ENCODE assay signal across 20 cellular contexts in genomic region chr2:128370468-128371247, GRCh38. TPM values are rescaled to one million over a fixed set of nuclear protein-coding genes. Genes with fewer than 3 reads are reported as not detected.
A peak's percentile ranks its signal among the peaks of the same experiment; 100 is the strongest.
DNase-seq lines count a peak whose midpoint lies in the region; ATAC-seq and TF ChIP-seq lines count a peak whose summit lies in the region.
"Had no signal": no experiment of that assay in that cellular context is flagged by ENCODE, and none has a peak within 500 bp of the region (broad histone marks: within the 10 kb centered on the region; RNA-seq: fewer than 3 reads in every experiment).

No MANE protein-coding gene starts in this region.

- no peak for TF ChIP-seq POLR2A in spleen (IDR thresholded peaks at IDR 0.05)

- no peak overlapping the region for H4K91ac ChIP-seq in mesenchymal stem cell (ENCODE audit: low read length)

- no peak for ATAC-seq in HG02870 (IDR thresholded peaks at IDR 0.05; ENCODE audit: unreplicated experiment)
- ATAC-seq in HG02642 (IDR thresholded peaks at IDR 0.05; ENCODE audit: poor library complexity, unreplicated experiment), result no peak
- ATAC-seq: activated CD4-positive, alpha-beta T cell treated with anti-CD3 and anti-CD28 coated beads for 36 hours; mucosa of descending colon had no signal

- H3K27ac ChIP-seq in mesenchymal stem cell (ENCODE audit: low read length, poor library complexity, severe bottlenecking) (no peak overlapping the region), spleen (no peak overlapping the region)
- H3K27ac ChIP-seq: PC-9 had no signal

- H3K4me2 ChIP-seq in mesenchymal stem cell (ENCODE audit: low read length, poor library complexity, severe bottlenecking), result no peak overlapping the region
- H3K4me2 ChIP-seq: PC-9, SK-N-SH had no signal

- no peaks in the 10 kb centered on the region for H3K36me3 ChIP-seq in mesenchymal stem cell (ENCODE audit: control insufficient read depth in 1 of 2, insufficient read depth in 2 of 2, low read depth in 1 of 2, low read length in 2 of 2)
- H3K36me3 ChIP-seq in spleen, result no peaks in the 10 kb centered on the region
- H3K36me3 ChIP-seq: HAP-1 had no signal

- no peak overlapping the region for H3K4me3 Mint-ChIP-seq in chondrocyte (ENCODE audit: unreplicated experiment)
- H3K4me3 Mint-ChIP-seq: activated CD4-positive, alpha-beta T cell treated with anti-CD3 and anti-CD28 coated beads for 36 hours had no signal

- no peak overlapping the region for H3K27ac Mint-ChIP-seq in chondrocyte (ENCODE audit: unreplicated experiment)
- H3K27ac Mint-ChIP-seq: activated CD4-positive, alpha-beta T cell treated with anti-CD3 and anti-CD28 coated beads for 36 hours had no signal

- no peaks in the 10 kb centered on the region for H3K9me3 ChIP-seq in mesenchymal stem cell (ENCODE audit: control insufficient read depth, low read length)
- H3K9me3 ChIP-seq in spleen, result no peaks in the 10 kb centered on the region
- H3K9me3 ChIP-seq: HAP-1, mucosa of descending colon, SK-N-SH had no signal

- TF ChIP-seq CTCF in chondrocyte (IDR thresholded peaks at IDR 0.05), result no peak
- TF ChIP-seq CTCF in spleen (IDR thresholded peaks at IDR 0.05 in 8 of 11, conservative IDR thresholded peaks at IDR 0.05 in 3 of 11), result no peak

- peak overlapping the region; percentile 29 to 65 for H2BK12ac ChIP-seq in mesenchymal stem cell (ENCODE audit: low read length in 2 of 2)

- peak overlapping the region; percentile 37 for H2AK5ac ChIP-seq in mesenchymal stem cell (ENCODE audit: low read length, severe bottlenecking)

- no peaks in the 10 kb centered on the region for H3K36me3 Mint-ChIP-seq in chondrocyte (ENCODE audit: low read depth)

- H3K27me3 ChIP-seq in mesenchymal stem cell (ENCODE audit: control insufficient read depth in 1 of 2, insufficient read depth in 1 of 2, low read length in 2 of 2) (no peaks in the 10 kb centered on the region), spleen (replicated peaks in 1 of 7) (peaks cover 0 to 4% (median 0%) of the 10 kb centered on the region in 7 donors)

- H3K4me3 ChIP-seq in mesenchymal stem cell (ENCODE audit: insufficient read depth in 1 of 2, low read depth in 1 of 2, low read length in 2 of 2) (no peak overlapping the region), spleen (no peak overlapping the region)
- H3K4me3 ChIP-seq: HAP-1, mucosa of descending colon, PC-9 had no signal

- H3K4me1 ChIP-seq in mesenchymal stem cell (ENCODE audit: control insufficient read depth, insufficient read depth, low read depth, low read length) (peaks cover 50% of the 10 kb centered on the region), spleen (peaks cover 0 to 31% (median 5%) of the 10 kb centered on the region in 6 donors)
- H3K4me1 ChIP-seq: HAP-1 had no signal

- intact Hi-C loops in spleen (cut with DNase I; ENCODE audit: low total_unique reads), result no loop called here

- DNase-seq in chondrocyte (ENCODE audit: low spot score) (peak; percentile 83), mesenchymal stem cell (no peak), spleen (peak; percentile 76), NCI-H187 treated with DMSO at 0.1 percent for 48 hours (lab: John Stamatoyannopoulos, UW) (no peak), HK-2 (ENCODE audit: unreplicated experiment) (no peak)
- DNase-seq: activated CD4-positive, alpha-beta T cell treated with anti-CD3 and anti-CD28 coated beads for 36 hours; amniotic stem cell; cerebellar nuclear complex; COR-L47; hypothalamus; mucosa of descending colon; NCI-H1092; NCI-H774; PC-9; SK-N-SH; T1000 had no signal

- peak; percentile 39; the same call in 1 of the 2 replicates for TF ChIP-seq EP300 in Ishikawa (IDR thresholded peaks at IDR 0.05; ENCODE audit: borderline replicate concordance)

- H4K8ac ChIP-seq in mesenchymal stem cell (ENCODE audit: low read length), result no peak overlapping the region

- peak overlapping the region; percentile 74 for H2BK15ac ChIP-seq in mesenchymal stem cell (ENCODE audit: low read depth, poor library complexity, severe bottlenecking)

- peak overlapping the region in 1 of 2 experiments; percentile 11 for H3K4ac ChIP-seq in mesenchymal stem cell (ENCODE audit: low read depth in 1 of 2, low read length in 2 of 2)

- no peak overlapping the region for H2BK120ac ChIP-seq in mesenchymal stem cell (ENCODE audit: low read depth, low read length)

- no peak overlapping the region for H2AFZ ChIP-seq in mesenchymal stem cell (ENCODE audit: low read depth, low read length)
- H2AFZ ChIP-seq: PC-9 had no signal

- peak overlapping the region in 1 of 2 experiments; percentile 71 for H3K18ac ChIP-seq in mesenchymal stem cell (ENCODE audit: low read depth in 1 of 2, low read length in 2 of 2)

- H3K9me3 Mint-ChIP-seq in chondrocyte (ENCODE audit: low read depth), result no peaks in the 10 kb centered on the region

- H3K27me3 Mint-ChIP-seq in chondrocyte (ENCODE audit: low read depth), result no peaks in the 10 kb centered on the region
- H3K27me3 Mint-ChIP-seq: activated CD4-positive, alpha-beta T cell treated with anti-CD3 and anti-CD28 coated beads for 36 hours had no signal

- peaks cover 48% of the 10 kb centered on the region for H3K4me1 Mint-ChIP-seq in chondrocyte (ENCODE audit: low read depth)
- H3K4me1 Mint-ChIP-seq: activated CD4-positive, alpha-beta T cell treated with anti-CD3 and anti-CD28 coated beads for 36 hours had no signal

- no peak overlapping the region for H3K9ac ChIP-seq in mesenchymal stem cell (ENCODE audit: low read length)
- H3K9ac ChIP-seq: SK-N-SH had no signal

- peak overlapping the region in 1 of 2 experiments; percentile 62 for H3K14ac ChIP-seq in mesenchymal stem cell (ENCODE audit: low read length in 2 of 2)

- TF ChIP-seq RAD21 in Ishikawa (IDR thresholded peaks at IDR 0.05; ENCODE audit: low read depth), result no peak

- no peak overlapping the region for H3K23ac ChIP-seq in mesenchymal stem cell (ENCODE audit: low read length in 2 of 2)

- WGBS in mesenchymal stem cell, result 87% methylated on average over 19 of the region's 27 CpGs
- 86 to 94% (median 90%) methylated on average over 19 to 27 of the region's 27 CpGs for WGBS in spleen, 5 donors

- no peak overlapping the region for H2BK5ac ChIP-seq in mesenchymal stem cell (ENCODE audit: low read depth, low read length, poor library complexity, severe bottlenecking)

- no peaks in the 10 kb centered on the region for H3K79me1 ChIP-seq in mesenchymal stem cell (replicated peaks; ENCODE audit: low read length, poor library complexity, severe bottlenecking)

TF ChIP-seq in Ishikawa, 13 proteins besides CTCF, POLR2A, EP300 and RAD21:
- no peak; the same call in 1 of the 2 replicates for TF ChIP-seq NFIC (IDR thresholded peaks at IDR 0.05)
- TF ChIP-seq TEAD4 (IDR thresholded peaks at IDR 0.05), result peak; percentile 26; the same call in 1 of the 2 replicates
- TF ChIP-seq TCF12 (IDR thresholded peaks at IDR 0.05; ENCODE audit: low read depth), result no peak
- no peak for TF ChIP-seq EGR1 (IDR thresholded peaks at IDR 0.05)
- TF ChIP-seq REST (IDR thresholded peaks at IDR 0.05; ENCODE audit: low read depth), result no peak
- TF ChIP-seq, protein P1, sequence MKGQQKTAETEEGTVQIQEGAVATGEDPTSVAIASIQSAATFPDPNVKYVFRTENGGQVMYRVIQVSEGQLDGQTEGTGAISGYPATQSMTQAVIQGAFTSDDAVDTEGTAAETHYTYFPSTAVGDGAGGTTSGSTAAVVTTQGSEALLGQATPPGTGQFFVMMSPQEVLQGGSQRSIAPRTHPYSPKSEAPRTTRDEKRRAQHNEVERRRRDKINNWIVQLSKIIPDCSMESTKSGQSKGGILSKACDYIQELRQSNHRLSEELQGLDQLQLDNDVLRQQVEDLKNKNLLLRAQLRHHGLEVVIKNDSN (IDR thresholded peaks at IDR 0.05), result peak; percentile 79
- TF ChIP-seq CEBPB (IDR thresholded peaks at IDR 0.05), result 0 out of 2 replicates have a peak, but pooled peaks have one; percentile 29
- TF ChIP-seq FOXM1 (IDR thresholded peaks at IDR 0.05; ENCODE audit: borderline replicate concordance, low read depth), result no peak
- TF ChIP-seq ZBTB7A (IDR thresholded peaks at IDR 0.05; ENCODE audit: low read depth), result no peak
- TF ChIP-seq YY1 (IDR thresholded peaks at IDR 0.05; ENCODE audit: low read depth), result no peak
- TF ChIP-seq CREB1 (IDR thresholded peaks at IDR 0.05; ENCODE audit: low read depth), result no peak
- TF ChIP-seq, protein P2, sequence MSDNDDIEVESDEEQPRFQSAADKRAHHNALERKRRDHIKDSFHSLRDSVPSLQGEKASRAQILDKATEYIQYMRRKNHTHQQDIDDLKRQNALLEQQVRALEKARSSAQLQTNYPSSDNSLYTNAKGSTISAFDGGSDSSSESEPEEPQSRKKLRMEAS (IDR thresholded peaks at IDR 0.05), result peak; percentile 60
- 0 out of 2 replicates have a peak, but pooled peaks have one; percentile 20 for TF ChIP-seq TAF1 (IDR thresholded peaks at IDR 0.05; ENCODE audit: low read depth)

RNA-seq across cellular contexts. Expression of gene HS6ST1, which starts 52.0 kb away (rescaled TPM):
- total RNA-seq in chondrocyte (30.0 to 39.2 TPM (median 33.1 TPM) in 3 replicates), spleen (10 to 100 TPM; 52.2 to 99.5 (median 66.7) TPM)
- polyA plus RNA-seq in mesenchymal stem cell (2013, experiment 1 of 2), result 37.7 TPM
- polyA plus RNA-seq in mesenchymal stem cell (2013, experiment 2 of 2), result 37.3 TPM
- 10 to 100 TPM in 1 of 3 donors, 1 to 10 TPM in 2; 7.2 to 24.7 (median 9.2) TPM for polyA plus RNA-seq in spleen

Comparison
In these comparisons a context has a peak if more than half of its experiments do, and no peak if none do; other contexts are left out.
1. DNase-seq: peak in chondrocyte (single experiment) and spleen (single experiment); none in mesenchymal stem cell (single experiment), NCI-H187 treated with DMSO at 0.1 percent for 48 hours (single experiment) and HK-2 (single experiment).